Comparison of ENCODE assay signal across 17 cellular contexts in the genomic region with DNA sequence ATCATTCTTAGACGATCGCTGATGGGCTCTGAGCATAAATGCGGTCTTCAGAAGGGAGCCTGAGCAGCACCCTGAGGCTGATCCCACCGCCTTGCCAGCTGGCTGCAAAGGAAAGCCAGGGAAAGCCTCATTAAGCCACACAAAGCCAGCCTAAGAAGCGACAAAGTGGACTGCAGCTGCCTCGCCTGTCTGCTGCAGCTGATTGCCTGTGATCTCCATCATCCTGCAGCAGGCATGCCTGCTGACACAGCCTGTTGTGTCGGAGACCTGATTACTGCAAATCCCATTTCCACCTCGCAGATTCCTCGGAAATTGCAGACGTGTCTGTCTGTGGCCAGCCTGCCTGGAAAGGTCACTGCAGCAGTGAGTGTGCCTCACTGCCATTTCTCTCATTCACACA.
DNase-seq lines count a peak whose midpoint lies in the region; ATAC-seq and TF ChIP-seq lines count a peak whose summit lies in the region.
"Had no signal": no experiment of that assay in that cellular context is flagged by ENCODE, and none has a peak within 500 bp of the region (broad histone marks: within the 10 kb centered on the region; RNA-seq: fewer than 3 reads in every experiment).

No MANE protein-coding gene starts in this region.

- ATAC-seq in SK-N-SH treated with all-trans-retinoic acid at 6 μM for 48 hours = no peak
- ATAC-seq in sciatic nerve = no peak
- ATAC-seq in HG02798 (IDR thresholded peaks at IDR 0.05; ENCODE audit: poor library complexity, unreplicated experiment) = no peak
- ATAC-seq: gastrocnemius medialis, GM23338, psoas muscle had no signal

- DNase-seq in NCI-H748 (lab: John Stamatoyannopoulos, UW; ENCODE audit: unreplicated experiment) (peak; percentile 12), NCI-H748 treated with DMSO at 0.1 percent for 48 hours (lab: John Stamatoyannopoulos, UW) (no peak), left kidney (ENCODE audit: low read depth, low spot score) (peak; percentile 53), sciatic nerve (ENCODE audit: low spot score) (no peak), NCI-H187 treated with DMSO at 0.1 percent for 48 hours (lab: John Stamatoyannopoulos, UW) (no peak)
- no peak for DNase-seq in activated CD4-positive, alpha-beta T cell treated with anti-CD3 and anti-CD28 coated beads for 1 hour
- DNase-seq: CD4-positive, alpha-beta memory T cell; gastrocnemius medialis; KBM-7; NCI-H2081; psoas muscle; SHP77 treated with DMSO at 0.1 percent for 48 hours; stimulated activated CD4-positive, alpha-beta T cell treated with anti-CD3 and anti-CD28 coated beads, Interleukin-15, amount 100 ng/mL, for 24 hours; stimulated activated naive CD4-positive, alpha-beta T cell treated with Interleukin-2 at 50 U/mL for 16 hours had no signal

- intact Hi-C loops in sciatic nerve (cut with DNase I) = no loop called here

TF ChIP-seq in SK-N-SH treated with all-trans-retinoic acid at 6 μM for 48 hours, 23 proteins besides CTCF, POLR2A, EP300 and RAD21:
- TF ChIP-seq GLIS3 (CRISPR knock-in tag; IDR thresholded peaks at IDR 0.05) = no peak
- TF ChIP-seq TCF4 (CRISPR knock-in tag; IDR thresholded peaks at IDR 0.05; ENCODE audit: borderline replicate concordance) = peak; percentile 27; the same call in 1 of the 2 replicates

Comparison
In these comparisons a context has a peak if more than half of its experiments do, and no peak if none do; other contexts are left out.
1. DNase-seq: peak in NCI-H748 (single experiment) and left kidney (single experiment); none in NCI-H748 treated with DMSO at 0.1 percent for 48 hours (single experiment), sciatic nerve (single experiment), NCI-H187 treated with DMSO at 0.1 percent for 48 hours (single experiment) and activated CD4-positive, alpha-beta T cell treated with anti-CD3 and anti-CD28 coated beads for 1 hour (single experiment).